In the genomic region with DNA sequence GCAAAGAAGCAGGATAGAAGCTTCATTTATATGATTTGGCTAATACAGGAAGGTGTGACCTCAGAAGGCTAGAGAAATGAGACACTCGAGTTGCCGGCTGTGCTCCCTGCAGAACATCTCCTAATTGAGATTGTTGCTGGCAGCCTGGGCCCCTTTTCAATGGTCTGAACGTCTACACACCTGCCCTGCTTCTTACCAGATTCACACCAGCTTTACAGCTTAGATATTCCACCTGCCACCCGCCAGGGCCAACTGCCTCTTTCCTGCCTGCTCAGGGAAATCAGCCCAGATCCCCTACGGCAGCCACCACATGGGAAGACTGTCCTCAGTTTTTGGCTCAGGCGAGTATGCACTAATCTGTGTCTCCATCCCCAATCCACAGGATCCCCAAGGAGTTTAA, we compare ENCODE assay signal across 16 cellular contexts.
DNase-seq lines count a peak whose midpoint lies in the region; ATAC-seq lines count a peak whose summit lies in the region.
"Had no signal": no experiment of that assay in that cellular context is flagged by ENCODE, and none has a peak within 500 bp of the region (broad histone marks: within the 10 kb centered on the region; RNA-seq: fewer than 3 reads in every experiment).

No MANE protein-coding gene starts in this region.

- H3K79me2 ChIP-seq in mesendoderm (ENCODE audit: control insufficient read depth, insufficient read depth, low read length) = no peaks in the 10 kb centered on the region

- H3K4me2 ChIP-seq in mesendoderm (ENCODE audit: low read length) = no peak overlapping the region

- H3K56ac ChIP-seq in mesendoderm (ENCODE audit: low read length) = no peak overlapping the region

- no peaks in the 10 kb centered on the region for H3K27me3 ChIP-seq in mesendoderm (ENCODE audit: insufficient read depth, low read length, poor library complexity)
- H3K27me3 ChIP-seq: SJSA1 had no signal

- no peak overlapping the region for H3K4me3 Mint-ChIP-seq in stimulated activated naive B cell treated with anti-CD40 and anti-IgM and Interleukin-4, amounts not matched to agents 10 μg/mL and 1 μg/mL and 100 μg/mL, for 72 hours
- H3K4me3 Mint-ChIP-seq: T-helper 2 cell treated with Interferon-gamma antibody and Interleukin-4, amounts not matched to agents 5 μg/mL and 100 μg/mL, for 36 hours had no signal

- no peaks in the 10 kb centered on the region for H3K36me3 Mint-ChIP-seq in stimulated activated naive B cell treated with anti-CD40 and anti-IgM and Interleukin-4, amounts not matched to agents 10 μg/mL and 1 μg/mL and 100 μg/mL, for 72 hours

- no peak overlapping the region for H2BK120ac ChIP-seq in mesendoderm (ENCODE audit: low read depth, low read length)

- no peaks in the 10 kb centered on the region for H3K4me1 Mint-ChIP-seq in stimulated activated naive B cell treated with anti-CD40 and anti-IgM and Interleukin-4, amounts not matched to agents 10 μg/mL and 1 μg/mL and 100 μg/mL, for 72 hours

- no CpG with 5 or more reads among the region's 6 CpGs for WGBS in mesendoderm (ENCODE audit: extremely low coverage, insufficient coverage, low lambda C conversion rate)

- no peak for ATAC-seq in stimulated activated naive B cell treated with anti-CD40 and anti-IgM and Interleukin-4, amounts not matched to agents 10 μg/mL and 1 μg/mL and 100 μg/mL, for 72 hours (replicated peaks)
- ATAC-seq: K562 had no signal

- no peak overlapping the region for H3K23ac ChIP-seq in mesendoderm (ENCODE audit: low read length)

- H3K4ac ChIP-seq in mesendoderm (ENCODE audit: low read depth, low read length) = no peak overlapping the region

- no peak overlapping the region for H3K27ac ChIP-seq in mesendoderm (ENCODE audit: low read depth, low read length)
- H3K27ac ChIP-seq: HL-60, RWPE1, SJSA1 had no signal

- DNase-seq in NCI-H510A treated with DMSO at 0.1 percent for 48 hours (lab: John Stamatoyannopoulos, UW) = peak; percentile 2
- DNase-seq in NCI-H510A (lab: John Stamatoyannopoulos, UW) = no peak
- peak; percentile 18 for DNase-seq in NCI-H2029 treated with DMSO at 0.1 percent for 48 hours (lab: John Stamatoyannopoulos, UW)
- DNase-seq in NCI-H526 treated with DMSO at 0.1 percent for 48 hours (lab: John Stamatoyannopoulos, UW) = peak; percentile 13
- DNase-seq in mesendoderm = peak; percentile 28
- no peak for DNase-seq in stimulated activated naive B cell treated with anti-CD40 and anti-IgM and Interleukin-4, amounts not matched to agents 10 μg/mL and 1 μg/mL and 100 μg/mL, for 72 hours
- DNase-seq in activated gamma-delta T cell treated with Interleukin-2 at 50 U/mL for 16 hours = no peak
- DNase-seq: GOT3, MV-4-11, NCI-H1930, SW 1271 had no signal

- H2BK15ac ChIP-seq in mesendoderm (replicated peaks; ENCODE audit: low read depth) = no peak overlapping the region

- no peak overlapping the region for H4K5ac ChIP-seq in mesendoderm (ENCODE audit: low read length)

- H3K79me1 ChIP-seq in mesendoderm (ENCODE audit: low read length) = no peaks in the 10 kb centered on the region

- no peak overlapping the region for H4K8ac ChIP-seq in mesendoderm (ENCODE audit: low read depth, low read length)

- H3K18ac ChIP-seq in mesendoderm (ENCODE audit: low read length) = no peak overlapping the region

- no peak overlapping the region for H3K27ac Mint-ChIP-seq in stimulated activated naive B cell treated with anti-CD40 and anti-IgM and Interleukin-4, amounts not matched to agents 10 μg/mL and 1 μg/mL and 100 μg/mL, for 72 hours
- H3K27ac Mint-ChIP-seq: T-helper 2 cell treated with Interferon-gamma antibody and Interleukin-4, amounts not matched to agents 5 μg/mL and 100 μg/mL, for 36 hours had no signal

- no peak overlapping the region for H2BK5ac ChIP-seq in mesendoderm (ENCODE audit: low read length)

- H3K4me3 ChIP-seq in mesendoderm (ENCODE audit: low read length) = no peak overlapping the region
- H3K4me3 ChIP-seq: K562, SJSA1 had no signal

- no peaks in the 10 kb centered on the region for H3K36me3 ChIP-seq in mesendoderm (ENCODE audit: control insufficient read depth, insufficient read depth, low read length)
- H3K36me3 ChIP-seq: SJSA1 had no signal

- no peaks in the 10 kb centered on the region for H3K9me3 Mint-ChIP-seq in stimulated activated naive B cell treated with anti-CD40 and anti-IgM and Interleukin-4, amounts not matched to agents 10 μg/mL and 1 μg/mL and 100 μg/mL, for 72 hours

- no peak overlapping the region for H2AK5ac ChIP-seq in mesendoderm (ENCODE audit: low read length)

- no peaks in the 10 kb centered on the region for H3K4me1 ChIP-seq in mesendoderm (ENCODE audit: control insufficient read depth, low read depth, low read length)
- H3K4me1 ChIP-seq: SJSA1 had no signal

- H3K9ac ChIP-seq in mesendoderm (ENCODE audit: low read length) = no peak overlapping the region

- peaks cover 23 to 24% of the 10 kb centered on the region in 2 donors for H3K27me3 Mint-ChIP-seq in stimulated activated naive B cell treated with anti-CD40 and anti-IgM and Interleukin-4, amounts not matched to agents 10 μg/mL and 1 μg/mL and 100 μg/mL, for 72 hours

Comparison
In these comparisons a context has a peak if more than half of its experiments do, and no peak if none do; other contexts are left out.
1. DNase-seq: peak in NCI-H510A treated with DMSO at 0.1 percent for 48 hours (single experiment), NCI-H2029 treated with DMSO at 0.1 percent for 48 hours (single experiment), NCI-H526 treated with DMSO at 0.1 percent for 48 hours (single experiment) and mesendoderm (single experiment); none in NCI-H510A (single experiment), stimulated activated naive B cell treated with anti-CD40 and anti-IgM and Interleukin-4, amounts not matched to agents 10 μg/mL and 1 μg/mL and 100 μg/mL, for 72 hours (single experiment) and activated gamma-delta T cell treated with Interleukin-2 at 50 U/mL for 16 hours (single experiment).